ENCODE assay signal across 7 cellular contexts in the genomic region with DNA sequence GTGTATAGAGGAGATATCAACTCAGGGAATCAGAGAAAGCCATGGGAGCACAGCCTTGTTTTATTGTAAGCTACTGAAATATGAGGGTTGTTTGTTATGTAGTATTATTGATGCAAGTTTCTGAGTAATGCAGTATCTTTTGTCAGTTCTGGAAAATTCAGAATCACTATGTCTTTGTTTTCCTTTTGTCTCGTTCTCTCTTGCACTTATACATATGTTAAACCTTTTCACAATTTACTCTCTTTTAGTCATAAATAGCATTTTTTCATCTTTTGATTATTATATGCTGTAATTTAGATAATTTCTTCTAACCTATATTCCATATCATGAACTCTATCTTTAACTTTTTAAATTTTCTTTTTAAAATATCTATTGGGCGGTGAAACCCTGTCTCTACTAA.
"Had no signal": no experiment of that assay in that cellular context is flagged by ENCODE, and none has a peak within 500 bp of the region (broad histone marks: within the 10 kb centered on the region; RNA-seq: fewer than 3 reads in every experiment).

No MANE protein-coding gene starts in this region.

- DNase-seq: IMR-90, KBM-7, KG1 had no signal

- H3K27ac ChIP-seq: HL-60 had no signal

- H3K4me3 ChIP-seq: K562 had no signal

- ATAC-seq: HepG2, K562 had no signal

- FAIRE-seq: HepG2, HTR-8/SVneo, K562 had no signal
